8 cellular contexts compared by ENCODE assay signal in the genomic region with DNA sequence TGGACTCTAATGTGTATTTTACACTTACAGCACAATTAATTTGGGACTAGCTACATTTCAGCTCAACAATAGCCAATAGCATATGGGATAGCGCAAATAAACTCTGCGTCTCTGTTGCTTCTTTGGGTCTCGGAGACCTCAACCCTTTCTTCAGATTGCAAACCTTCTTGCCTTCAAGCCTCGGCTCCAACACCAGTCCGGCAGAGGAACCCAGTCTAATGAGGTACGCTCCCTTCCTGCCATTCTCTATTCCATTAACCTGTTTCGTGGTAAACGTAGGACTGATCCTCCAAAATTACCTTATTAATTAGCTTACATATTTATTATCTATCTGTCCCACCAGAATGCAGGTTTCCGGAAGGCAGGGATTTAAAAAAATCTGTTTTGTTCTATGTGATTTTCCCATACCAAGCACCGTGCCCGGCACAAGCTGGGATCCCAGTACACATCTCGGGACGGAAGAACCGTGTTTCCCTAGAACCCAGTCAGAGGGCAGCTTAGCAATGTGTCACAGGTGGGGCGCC. TPM values are rescaled to one million over a fixed set of nuclear protein-coding genes. Genes with fewer than 3 reads are reported as not detected.
A peak's percentile ranks its signal among the peaks of the same experiment; 100 is the strongest.
DNase-seq lines count a peak whose midpoint lies in the region; ATAC-seq and TF ChIP-seq lines count a peak whose summit lies in the region.

No MANE protein-coding gene starts in this region.

- H2AK5ac ChIP-seq in IMR-90 (ENCODE audit: low read depth, low read length): no peak overlapping the region

- H3K14ac ChIP-seq in IMR-90 (replicated peaks; ENCODE audit: low read depth, low read length): no peak overlapping the region

- ATAC-seq in IMR-90 (ENCODE audit: low read depth) (no peak), naive B cell (ENCODE audit: low read depth in 2 of 2) (no peak)

- no peak for DNase-seq in AG09309 (ENCODE audit: low read depth)
- DNase-seq in IMR-90: no peak
- no peak for DNase-seq in coronary artery (ENCODE audit: low spot score)
- DNase-seq in naive B cell: no peak
- no peak for DNase-seq in MV-4-11 (lab: John Stamatoyannopoulos, UW)
- DNase-seq in stimulated activated CD8-positive, alpha-beta memory T cell treated with anti-CD3 and anti-CD28 coated beads, Interleukin-4, amount 100 ng/mL, for 48 hours: no peak
- DNase-seq in amygdala (lab: John Stamatoyannopoulos, UW): no peak
- DNase-seq in stimulated activated CD4-positive, alpha-beta T cell treated with anti-CD3 and anti-CD28 coated beads, Interleukin-2, amount 100 ng/mL, for 24 hours: no peak

- WGBS in IMR-90 (ENCODE audit: extremely low coverage in 2 of 2, insufficient read length in 1 of 2), 2 experiments: 18% methylated on average over 2 of the region's 15 CpGs; no CpG with 5 or more reads in 1 of the 2 experiments

- no peak overlapping the region for H3K18ac ChIP-seq in IMR-90 (ENCODE audit: low read depth, low read length)

- no peak overlapping the region for H2BK20ac ChIP-seq in IMR-90 (ENCODE audit: low read depth, low read length)

- H3K27me3 ChIP-seq in IMR-90 (ENCODE audit: control insufficient read depth, insufficient read depth, low read length): peaks cover 26% of the 10 kb centered on the region

- H4K5ac ChIP-seq in IMR-90 (ENCODE audit: low read depth, low read length): no peak overlapping the region

- peaks cover 6 to 7% (median 6%) of the 10 kb centered on the region in 3 donors for H3K4me1 Mint-ChIP-seq in naive B cell

- H2BK5ac ChIP-seq in IMR-90 (ENCODE audit: low read depth, low read length, poor library complexity, severe bottlenecking): no peak overlapping the region

- CTCF ChIA-PET in IMR-90 (lab: Yijun Ruan, JAX): no interaction called here

- H3K36me3 ChIP-seq in IMR-90 (ENCODE audit: control insufficient read depth, insufficient read depth, low read length): no peaks in the 10 kb centered on the region

- H3K4me1 ChIP-seq in IMR-90 (ENCODE audit: control insufficient read depth, insufficient read depth, low read length): no peaks in the 10 kb centered on the region

- no peak overlapping the region for H2AFZ ChIP-seq in IMR-90 (replicated peaks; ENCODE audit: low read length, poor library complexity)

- no peak overlapping the region for H3K9ac ChIP-seq in IMR-90 (ENCODE audit: low read depth, low read length)

- H3K36me3 Mint-ChIP-seq in naive B cell: no peaks in the 10 kb centered on the region

- H2AK9ac ChIP-seq in IMR-90 (replicated peaks; ENCODE audit: low read depth, low read length, poor library complexity): no peak overlapping the region

- no peak for TF ChIP-seq RAD21 in IMR-90 (IDR thresholded peaks at IDR 0.05; ENCODE audit: low read length)

- no peaks in the 10 kb centered on the region for H3K9me3 ChIP-seq in IMR-90 (ENCODE audit: control insufficient read depth, insufficient read depth, low read length)

- H3K4me3 ChIP-seq in AG09309 (ENCODE audit: control insufficient read depth, low read depth, low read length) (peak overlapping the region; percentile 20), IMR-90 (ENCODE audit: insufficient read depth, low read depth, low read length) (peak overlapping the region; percentile 34; the same call in 1 of the 2 replicates), coronary artery (peak overlapping the region; percentile 85)

- no peak overlapping the region for H4K91ac ChIP-seq in IMR-90 (ENCODE audit: insufficient read depth, low read depth, low read length)

- H3K23ac ChIP-seq in IMR-90 (ENCODE audit: low read depth, low read length): no peak overlapping the region

- no peaks in the 10 kb centered on the region for H3K9me1 ChIP-seq in IMR-90 (ENCODE audit: insufficient read depth, low read length)

- no peak for TF ChIP-seq POLR2A in IMR-90 (IDR thresholded peaks at IDR 0.05; ENCODE audit: low read depth, low read length)

- dilution Hi-C loops in IMR-90 (cut with HindIII; ENCODE audit: low sequenced_read_pairs, unreplicated experiment): no loop called here

- no peaks in the 10 kb centered on the region for H3K79me1 ChIP-seq in IMR-90 (ENCODE audit: low read depth in 1 of 2, low read length in 2 of 2)

- H4K20me1 ChIP-seq in IMR-90 (ENCODE audit: insufficient read depth, low read length): no peaks in the 10 kb centered on the region

- H2BK15ac ChIP-seq in IMR-90 (ENCODE audit: low read depth, low read length): no peak overlapping the region

- no peak overlapping the region for H3K27ac ChIP-seq in IMR-90 (ENCODE audit: insufficient read depth, low read length)
- H3K27ac ChIP-seq in coronary artery: peak overlapping the region in 1 of 2 donors; percentile 72

- no peak overlapping the region for H3K4ac ChIP-seq in IMR-90 (ENCODE audit: low read depth, low read length)

- no peak overlapping the region for H3K27ac Mint-ChIP-seq in naive B cell

- H3K4me2 ChIP-seq in IMR-90 (ENCODE audit: low read depth, low read length): peak overlapping the region; percentile 72; the same call in 1 of the 2 replicates

- H3K4me3 Mint-ChIP-seq in naive B cell: peak overlapping the region in 5 of 8 donors; percentile 51 to 87 (median 64)

- intact Hi-C loops in IMR-90 (cut with micrococcal nuclease): no loop called here

- no peak overlapping the region for H2BK120ac ChIP-seq in IMR-90 (ENCODE audit: low read depth, low read length)

- H3K9me3 Mint-ChIP-seq in naive B cell: peaks cover 0 to 4% (median 0%) of the 10 kb centered on the region in 7 donors

- POLR2A ChIA-PET in IMR-90 (lab: Charles Lee; ENCODE audit: unreplicated experiment): no interaction called here

- no peak for TF ChIP-seq CTCF in AG09309 (IDR thresholded peaks at IDR 0.05; ENCODE audit: control insufficient read depth, insufficient read depth, low read depth, low read length, missing control alignments)
- TF ChIP-seq CTCF in IMR-90 (conservative IDR thresholded peaks at IDR 0.05; ENCODE audit: low read depth, low read length): no peak
- no peak for TF ChIP-seq CTCF in coronary artery (IDR thresholded peaks at IDR 0.05)

- H3K27me3 Mint-ChIP-seq in naive B cell: peaks cover 43 to 54% (median 50%) of the 10 kb centered on the region in 3 donors

- in situ Hi-C loops in IMR-90 (cut with MboI; ENCODE audit: low sequenced_read_pairs): no loop called here

- BruUV-seq in IMR-90 (replicated peaks; lab: Mats Ljungman, UMichigan): no TSS peak

- no peak overlapping the region for H3K56ac ChIP-seq in IMR-90 (ENCODE audit: extremely low read depth, insufficient read depth, low read length)

- H4K8ac ChIP-seq in IMR-90 (ENCODE audit: low read depth in 2 of 2, low read length in 2 of 2): no peak overlapping the region

TF ChIP-seq in IMR-90, 13 proteins besides CTCF, POLR2A, EP300 and RAD21:
- TF ChIP-seq MXI1 (IDR thresholded peaks at IDR 0.05; ENCODE audit: borderline replicate concordance, low read depth, low read length): no peak
- TF ChIP-seq MAFK (IDR thresholded peaks at IDR 0.05; ENCODE audit: low read depth, low read length): no peak
- no peak for TF ChIP-seq FOS (IDR thresholded peaks at IDR 0.05; ENCODE audit: low read depth, low read length)
- TF ChIP-seq CEBPB (IDR thresholded peaks at IDR 0.05; ENCODE audit: low read depth, low read length): no peak
- TF ChIP-seq RCOR1 (IDR thresholded peaks at IDR 0.05; ENCODE audit: insufficient replicate concordance, low read length): no peak
- no peak for TF ChIP-seq CHD1 (IDR thresholded peaks at IDR 0.05; ENCODE audit: low read depth, low read length)
- no peak for TF ChIP-seq BHLHE40 (IDR thresholded peaks at IDR 0.05; ENCODE audit: low read depth, low read length)
- no peak for TF ChIP-seq SMC3 (IDR thresholded peaks at IDR 0.05; ENCODE audit: low read depth, low read length)
- no peak for TF ChIP-seq MAZ (IDR thresholded peaks at IDR 0.05; ENCODE audit: borderline replicate concordance, low read depth, low read length)
- TF ChIP-seq, protein P1, sequence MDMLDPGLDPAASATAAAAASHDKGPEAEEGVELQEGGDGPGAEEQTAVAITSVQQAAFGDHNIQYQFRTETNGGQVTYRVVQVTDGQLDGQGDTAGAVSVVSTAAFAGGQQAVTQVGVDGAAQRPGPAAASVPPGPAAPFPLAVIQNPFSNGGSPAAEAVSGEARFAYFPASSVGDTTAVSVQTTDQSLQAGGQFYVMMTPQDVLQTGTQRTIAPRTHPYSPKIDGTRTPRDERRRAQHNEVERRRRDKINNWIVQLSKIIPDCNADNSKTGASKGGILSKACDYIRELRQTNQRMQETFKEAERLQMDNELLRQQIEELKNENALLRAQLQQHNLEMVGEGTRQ (IDR thresholded peaks at IDR 0.05; ENCODE audit: low read depth, low read length): no peak
- TF ChIP-seq, protein P2, sequence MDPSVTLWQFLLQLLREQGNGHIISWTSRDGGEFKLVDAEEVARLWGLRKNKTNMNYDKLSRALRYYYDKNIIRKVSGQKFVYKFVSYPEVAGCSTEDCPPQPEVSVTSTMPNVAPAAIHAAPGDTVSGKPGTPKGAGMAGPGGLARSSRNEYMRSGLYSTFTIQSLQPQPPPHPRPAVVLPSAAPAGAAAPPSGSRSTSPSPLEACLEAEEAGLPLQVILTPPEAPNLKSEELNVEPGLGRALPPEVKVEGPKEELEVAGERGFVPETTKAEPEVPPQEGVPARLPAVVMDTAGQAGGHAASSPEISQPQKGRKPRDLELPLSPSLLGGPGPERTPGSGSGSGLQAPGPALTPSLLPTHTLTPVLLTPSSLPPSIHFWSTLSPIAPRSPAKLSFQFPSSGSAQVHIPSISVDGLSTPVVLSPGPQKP (IDR thresholded peaks at IDR 0.05; ENCODE audit: borderline replicate concordance, low read depth, low read length): no peak
- no peak for TF ChIP-seq RFX5 (IDR thresholded peaks at IDR 0.05; ENCODE audit: low read depth, low read length)

RNA-seq across cellular contexts. Expression of a gene that starts 0.5 kb away (rescaled TPM):
- under 0.01 TPM in 2 replicates for total RNA-seq in IMR-90 (2012; rRNA removed)
- polyA plus RNA-seq in IMR-90 (2012; rRNA removed) (0.01 and 0.03 TPM in 2 replicates), naive B cell (ENCODE audit: low read depth in 6 of 6) (under 1 TPM in 5 of 6 donors, not detected in 1; 0.13 to 0.79 (median 0.32) TPM)
- 0.03 and 0.04 TPM in 2 replicates for polyA plus RNA-seq in IMR-90 (2012; cell fraction: cytosol; rRNA removed)
- polyA plus RNA-seq in IMR-90 (2012; cell fraction: nucleus; rRNA removed; ENCODE audit: low replicate concordance): 0.03 and 0.07 TPM in 2 replicates

Comparison
In these comparisons a context has a peak if more than half of its experiments do, and no peak if none do; other contexts are left out.
1. H3K4me3 ChIP-seq: peak in every context shown above with its lines; median percentile 85 in coronary artery; 34 in IMR-90; 20 in AG09309.